ENCODE assay signal across 1 cellular context in the genomic region with DNA sequence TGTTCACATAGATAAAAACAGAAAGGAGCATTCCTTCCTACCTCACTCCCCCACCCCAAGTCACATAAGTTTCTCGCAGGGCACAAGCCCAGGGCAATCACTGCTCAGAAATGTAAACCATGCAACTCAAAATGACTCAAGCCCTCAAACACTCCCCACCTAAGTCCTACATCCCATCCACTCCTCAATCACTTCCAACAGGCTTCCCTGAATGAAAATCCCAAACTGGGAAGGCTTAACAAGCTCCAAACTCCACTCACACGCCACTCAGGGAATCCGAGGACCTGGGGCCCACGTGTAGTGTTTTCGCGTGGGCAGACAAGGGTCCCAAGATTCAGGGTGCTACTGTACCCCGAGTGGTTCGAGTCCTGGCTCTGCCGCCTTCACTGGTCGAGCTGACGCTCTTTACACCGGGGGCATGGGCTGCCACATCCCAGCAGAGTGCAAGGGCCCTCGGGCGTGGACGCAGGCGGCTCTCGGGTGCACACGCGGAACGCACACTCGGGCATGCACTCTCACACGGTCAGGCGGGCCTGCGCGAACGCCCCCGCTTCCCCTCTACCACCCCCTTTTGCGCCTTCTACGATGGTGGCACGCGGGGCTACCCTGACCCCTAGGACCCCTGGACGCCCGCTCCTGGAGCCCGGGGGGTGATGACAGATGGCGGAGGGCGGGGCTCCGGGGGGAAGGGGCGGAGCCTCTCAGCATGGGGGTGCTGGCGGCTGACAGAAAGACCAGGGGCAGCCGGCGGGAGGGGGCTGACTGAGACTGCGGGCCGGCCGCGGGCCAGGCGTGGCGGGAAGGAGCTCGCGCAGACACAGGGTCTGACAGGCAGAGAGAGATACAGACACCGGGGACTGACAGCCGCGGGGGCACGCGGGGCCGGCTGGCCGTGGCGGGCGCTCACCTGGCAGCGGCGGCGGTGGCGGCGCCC.
TF ChIP-seq lines count a peak whose summit lies in the region.

No MANE protein-coding gene starts in this region.

TF ChIP-seq in HepG2, 621 proteins besides CTCF, POLR2A, EP300 and RAD21 (continued from another document and continues in another):
- TF ChIP-seq, protein P1, sequence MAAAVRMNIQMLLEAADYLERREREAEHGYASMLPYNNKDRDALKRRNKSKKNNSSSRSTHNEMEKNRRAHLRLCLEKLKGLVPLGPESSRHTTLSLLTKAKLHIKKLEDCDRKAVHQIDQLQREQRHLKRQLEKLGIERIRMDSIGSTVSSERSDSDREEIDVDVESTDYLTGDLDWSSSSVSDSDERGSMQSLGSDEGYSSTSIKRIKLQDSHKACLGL (CRISPR knock-in tag; IDR thresholded peaks at IDR 0.05), result peak; percentile 85; the same call in 1 of the 2 replicates
- TF ChIP-seq, protein P2, sequence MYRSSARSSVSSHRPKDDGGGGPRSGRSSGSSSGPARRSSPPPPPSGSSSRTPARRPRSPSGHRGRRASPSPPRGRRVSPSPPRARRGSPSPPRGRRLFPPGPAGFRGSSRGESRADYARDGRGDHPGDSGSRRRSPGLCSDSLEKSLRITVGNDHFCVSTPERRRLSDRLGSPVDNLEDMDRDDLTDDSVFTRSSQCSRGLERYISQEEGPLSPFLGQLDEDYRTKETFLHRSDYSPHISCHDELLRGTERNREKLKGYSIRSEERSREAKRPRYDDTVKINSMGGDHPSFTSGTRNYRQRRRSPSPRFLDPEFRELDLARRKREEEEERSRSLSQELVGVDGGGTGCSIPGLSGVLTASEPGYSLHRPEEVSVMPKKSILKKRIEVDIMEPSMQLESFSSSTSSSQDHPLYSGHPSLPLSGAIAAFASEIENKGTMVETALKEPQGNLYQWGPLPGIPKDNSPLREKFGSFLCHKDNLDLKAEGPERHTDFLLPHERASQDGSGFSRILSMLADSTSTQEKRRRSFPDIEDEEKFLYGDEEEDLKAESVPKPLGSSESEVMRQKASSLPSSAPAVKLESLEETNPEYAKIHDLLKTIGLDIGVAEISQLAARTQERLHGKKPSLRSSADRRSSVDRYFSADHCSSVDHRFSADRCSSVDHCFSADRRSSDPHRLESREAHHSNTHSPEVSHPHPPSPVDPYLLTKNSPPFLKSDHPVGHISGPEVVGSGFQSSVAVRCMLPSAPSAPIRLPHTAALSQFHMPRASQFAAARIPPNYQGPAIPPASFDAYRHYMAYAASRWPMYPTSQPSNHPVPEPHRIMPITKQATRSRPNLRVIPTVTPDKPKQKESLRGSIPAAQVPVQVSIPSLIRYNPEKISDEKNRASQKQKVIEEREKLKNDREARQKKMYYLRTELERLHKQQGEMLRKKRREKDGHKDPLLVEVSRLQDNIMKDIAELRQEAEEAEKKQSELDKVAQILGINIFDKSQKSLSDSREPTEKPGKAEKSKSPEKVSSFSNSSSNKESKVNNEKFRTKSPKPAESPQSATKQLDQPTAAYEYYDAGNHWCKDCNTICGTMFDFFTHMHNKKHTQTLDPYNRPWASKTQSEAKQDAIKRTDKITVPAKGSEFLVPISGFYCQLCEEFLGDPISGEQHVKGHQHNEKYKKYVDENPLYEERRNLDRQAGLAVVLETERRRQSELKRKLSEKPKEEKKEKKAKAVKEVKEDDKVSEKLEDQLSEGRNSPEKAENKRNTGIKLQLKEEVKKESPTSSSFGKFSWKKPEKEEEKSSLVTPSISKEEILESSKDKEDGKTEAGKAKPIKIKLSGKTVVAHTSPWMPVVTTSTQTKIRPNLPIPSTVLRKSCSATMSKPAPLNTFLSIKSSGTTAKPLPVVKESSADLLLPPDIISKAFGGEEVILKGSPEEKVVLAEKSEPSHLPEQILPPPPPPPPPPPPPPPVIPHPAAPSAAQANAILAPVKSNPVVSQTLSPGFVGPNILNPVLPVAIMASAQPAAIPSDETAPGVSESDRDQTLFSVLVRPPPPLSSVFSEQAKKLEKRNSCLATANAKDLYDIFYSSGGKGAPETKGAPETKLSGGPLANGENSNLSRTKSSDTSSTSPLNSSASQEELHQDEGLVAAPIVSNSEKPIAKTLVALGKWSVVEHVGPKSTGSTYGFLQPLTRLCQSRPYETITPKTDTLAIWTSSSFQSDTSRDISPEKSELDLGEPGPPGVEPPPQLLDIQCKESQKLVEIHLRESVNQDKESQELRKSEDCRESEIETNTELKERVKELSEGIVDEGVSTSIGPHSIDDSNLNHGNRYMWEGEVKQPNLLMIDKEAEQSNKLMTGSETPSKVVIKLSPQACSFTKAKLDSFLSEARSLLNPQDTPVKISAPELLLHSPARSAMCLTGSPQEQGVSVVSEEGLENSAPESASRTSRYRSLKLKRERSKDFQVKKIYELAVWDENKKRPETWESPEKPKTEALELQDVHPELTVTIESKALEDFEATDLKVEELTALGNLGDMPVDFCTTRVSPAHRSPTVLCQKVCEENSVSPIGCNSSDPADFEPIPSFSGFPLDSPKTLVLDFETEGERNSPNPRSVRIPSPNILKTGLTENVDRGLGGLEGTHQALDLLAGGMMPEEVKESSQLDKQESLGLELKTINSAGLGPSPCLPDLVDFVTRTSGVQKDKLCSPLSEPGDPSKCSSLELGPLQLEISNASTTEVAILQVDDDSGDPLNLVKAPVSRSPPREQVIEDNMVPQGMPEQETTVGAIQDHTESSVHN (CRISPR knock-in tag; IDR thresholded peaks at IDR 0.05), result peak; percentile 44; the same call in 1 of the 2 replicates
- peak; percentile 91; the same call in 1 of the 2 replicates for TF ChIP-seq PAX8 (CRISPR knock-in tag; IDR thresholded peaks at IDR 0.05; ENCODE audit: borderline replicate concordance)
- TF ChIP-seq HES4 (CRISPR knock-in tag; IDR thresholded peaks at IDR 0.05; ENCODE audit: borderline replicate concordance), result peak; percentile 88; the same call in 1 of the 2 replicates
- TF ChIP-seq, protein P3, sequence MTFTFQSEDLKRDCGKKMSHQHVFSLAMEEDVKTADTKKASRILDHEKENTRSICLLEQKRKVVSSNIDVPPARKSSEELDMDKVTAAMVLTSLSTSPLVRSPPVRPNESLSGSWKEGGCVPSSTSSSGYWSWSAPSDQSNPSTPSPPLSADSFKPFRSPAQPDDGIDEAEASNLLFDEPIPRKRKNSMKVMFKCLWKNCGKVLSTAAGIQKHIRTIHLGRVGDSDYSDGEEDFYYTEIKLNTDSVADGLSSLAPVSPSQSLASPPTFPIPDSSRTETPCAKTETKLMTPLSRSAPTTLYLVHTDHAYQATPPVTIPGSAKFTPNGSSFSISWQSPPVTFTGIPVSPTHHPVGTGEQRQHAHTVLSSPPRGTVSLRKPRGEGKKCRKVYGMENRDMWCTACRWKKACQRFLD (CRISPR knock-in tag; IDR thresholded peaks at IDR 0.05; ENCODE audit: borderline replicate concordance), result peak; percentile 90
- TF ChIP-seq ZNF687 (CRISPR knock-in tag; IDR thresholded peaks at IDR 0.05), result peak; percentile 86
- TF ChIP-seq, protein P4, sequence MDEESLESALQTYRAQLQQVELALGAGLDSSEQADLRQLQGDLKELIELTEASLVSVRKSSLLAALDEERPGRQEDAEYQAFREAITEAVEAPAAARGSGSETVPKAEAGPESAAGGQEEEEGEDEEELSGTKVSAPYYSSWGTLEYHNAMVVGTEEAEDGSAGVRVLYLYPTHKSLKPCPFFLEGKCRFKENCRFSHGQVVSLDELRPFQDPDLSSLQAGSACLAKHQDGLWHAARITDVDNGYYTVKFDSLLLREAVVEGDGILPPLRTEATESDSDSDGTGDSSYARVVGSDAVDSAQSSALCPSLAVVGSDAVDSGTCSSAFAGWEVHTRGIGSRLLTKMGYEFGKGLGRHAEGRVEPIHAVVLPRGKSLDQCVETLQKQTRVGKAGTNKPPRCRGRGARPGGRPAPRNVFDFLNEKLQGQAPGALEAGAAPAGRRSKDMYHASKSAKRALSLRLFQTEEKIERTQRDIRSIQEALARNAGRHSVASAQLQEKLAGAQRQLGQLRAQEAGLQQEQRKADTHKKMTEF (CRISPR knock-in tag; IDR thresholded peaks at IDR 0.05), result peak; percentile 33; the same call in 1 of the 2 replicates
- no peak for TF ChIP-seq ZNF382 (CRISPR knock-in tag; IDR thresholded peaks at IDR 0.05; ENCODE audit: borderline replicate concordance)
- TF ChIP-seq TOPORS (CRISPR knock-in tag; IDR thresholded peaks at IDR 0.05), result peak; percentile 73
- TF ChIP-seq SP140L (CRISPR knock-in tag; IDR thresholded peaks at IDR 0.05; ENCODE audit: borderline replicate concordance), result 0 out of 2 replicates have a peak, but pooled peaks have one; percentile 56
- peak; percentile 83; the same call in 1 of the 2 replicates for TF ChIP-seq ZNF253 (CRISPR knock-in tag; IDR thresholded peaks at IDR 0.05; ENCODE audit: borderline replicate concordance)
- TF ChIP-seq ADNP (CRISPR knock-in tag; IDR thresholded peaks at IDR 0.05), result 0 out of 2 replicates have a peak, but pooled peaks have one; percentile 18
- TF ChIP-seq ZNF570 (CRISPR knock-in tag; IDR thresholded peaks at IDR 0.05; ENCODE audit: borderline replicate concordance), result no peak
- TF ChIP-seq PCBP1 (IDR thresholded peaks at IDR 0.05; ENCODE audit: borderline replicate concordance, low read depth, low read length), result no peak
- TF ChIP-seq ZNF337 (CRISPR knock-in tag; IDR thresholded peaks at IDR 0.05; ENCODE audit: borderline replicate concordance, low read depth), result no peak
- peak; percentile 87; the same call in 1 of the 2 replicates for TF ChIP-seq LBX2 (CRISPR knock-in tag; IDR thresholded peaks at IDR 0.05; ENCODE audit: borderline replicate concordance)
- 0 out of 2 replicates have a peak, but pooled peaks have one; percentile 74 for TF ChIP-seq KLF12 (CRISPR knock-in tag; IDR thresholded peaks at IDR 0.05; ENCODE audit: borderline replicate concordance)
- TF ChIP-seq MXD4 (CRISPR knock-in tag; IDR thresholded peaks at IDR 0.05), result peak; percentile 82; the same call in 1 of the 2 replicates
- no peak for TF ChIP-seq MZF1 (CRISPR knock-in tag; IDR thresholded peaks at IDR 0.05; ENCODE audit: borderline replicate concordance)
- TF ChIP-seq FOSL2 (CRISPR knock-in tag; IDR thresholded peaks at IDR 0.05), result 0 out of 2 replicates have a peak, but pooled peaks have one; percentile 16
- TF ChIP-seq, protein P5, sequence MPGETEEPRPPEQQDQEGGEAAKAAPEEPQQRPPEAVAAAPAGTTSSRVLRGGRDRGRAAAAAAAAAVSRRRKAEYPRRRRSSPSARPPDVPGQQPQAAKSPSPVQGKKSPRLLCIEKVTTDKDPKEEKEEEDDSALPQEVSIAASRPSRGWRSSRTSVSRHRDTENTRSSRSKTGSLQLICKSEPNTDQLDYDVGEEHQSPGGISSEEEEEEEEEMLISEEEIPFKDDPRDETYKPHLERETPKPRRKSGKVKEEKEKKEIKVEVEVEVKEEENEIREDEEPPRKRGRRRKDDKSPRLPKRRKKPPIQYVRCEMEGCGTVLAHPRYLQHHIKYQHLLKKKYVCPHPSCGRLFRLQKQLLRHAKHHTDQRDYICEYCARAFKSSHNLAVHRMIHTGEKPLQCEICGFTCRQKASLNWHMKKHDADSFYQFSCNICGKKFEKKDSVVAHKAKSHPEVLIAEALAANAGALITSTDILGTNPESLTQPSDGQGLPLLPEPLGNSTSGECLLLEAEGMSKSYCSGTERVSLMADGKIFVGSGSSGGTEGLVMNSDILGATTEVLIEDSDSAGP (CRISPR knock-in tag; IDR thresholded peaks at IDR 0.05; ENCODE audit: borderline replicate concordance), result peak; percentile 74
- TF ChIP-seq ZNF891 (CRISPR knock-in tag; IDR thresholded peaks at IDR 0.05), result peak; percentile 95
- no peak for TF ChIP-seq PLRG1 (conservative IDR thresholded peaks at IDR 0.05)
- no peak for TF ChIP-seq SMARCC2 (IDR thresholded peaks at IDR 0.05)
- TF ChIP-seq ZNF790 (CRISPR knock-in tag; IDR thresholded peaks at IDR 0.05; ENCODE audit: borderline replicate concordance), result 0 out of 2 replicates have a peak, but pooled peaks have one; percentile 45
- TF ChIP-seq, protein P6, sequence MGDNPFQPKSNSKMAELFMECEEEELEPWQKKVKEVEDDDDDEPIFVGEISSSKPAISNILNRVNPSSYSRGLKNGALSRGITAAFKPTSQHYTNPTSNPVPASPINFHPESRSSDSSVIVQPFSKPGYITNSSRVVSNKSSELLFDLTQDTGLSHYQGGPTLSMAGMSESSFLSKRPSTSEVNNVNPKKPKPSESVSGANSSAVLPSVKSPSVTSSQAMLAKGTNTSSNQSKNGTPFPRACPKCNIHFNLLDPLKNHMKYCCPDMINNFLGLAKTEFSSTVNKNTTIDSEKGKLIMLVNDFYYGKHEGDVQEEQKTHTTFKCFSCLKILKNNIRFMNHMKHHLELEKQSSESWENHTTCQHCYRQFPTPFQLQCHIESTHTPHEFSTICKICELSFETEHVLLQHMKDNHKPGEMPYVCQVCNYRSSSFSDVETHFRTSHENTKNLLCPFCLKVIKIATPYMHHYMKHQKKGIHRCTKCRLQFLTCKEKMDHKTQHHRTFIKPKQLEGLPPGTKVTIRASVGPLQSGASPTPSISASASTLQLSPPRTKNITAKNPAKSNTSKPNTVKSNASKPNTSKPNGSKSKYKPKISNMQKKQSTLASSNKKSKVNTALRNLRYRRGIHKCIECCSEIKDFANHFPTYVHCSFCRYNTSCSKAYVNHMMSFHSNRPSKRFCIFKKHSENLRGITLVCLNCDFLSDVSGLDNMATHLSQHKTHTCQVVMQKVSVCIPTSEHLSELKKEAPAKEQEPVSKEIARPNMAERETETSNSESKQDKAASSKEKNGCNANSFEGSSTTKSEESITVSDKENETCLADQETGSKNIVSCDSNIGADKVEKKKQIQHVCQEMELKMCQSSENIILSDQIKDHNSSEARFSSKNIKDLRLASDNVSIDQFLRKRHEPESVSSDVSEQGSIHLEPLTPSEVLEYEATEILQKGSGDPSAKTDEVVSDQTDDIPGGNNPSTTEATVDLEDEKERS (CRISPR knock-in tag; IDR thresholded peaks at IDR 0.05), result peak; percentile 85; the same call in 1 of the 2 replicates
- 0 out of 2 replicates have a peak, but pooled peaks have one; percentile 50 for TF ChIP-seq MIER3 (CRISPR knock-in tag; IDR thresholded peaks at IDR 0.05; ENCODE audit: borderline replicate concordance)
- TF ChIP-seq YEATS4 (CRISPR knock-in tag; IDR thresholded peaks at IDR 0.05; ENCODE audit: borderline replicate concordance), result peak; percentile 90
